In the genomic region with DNA sequence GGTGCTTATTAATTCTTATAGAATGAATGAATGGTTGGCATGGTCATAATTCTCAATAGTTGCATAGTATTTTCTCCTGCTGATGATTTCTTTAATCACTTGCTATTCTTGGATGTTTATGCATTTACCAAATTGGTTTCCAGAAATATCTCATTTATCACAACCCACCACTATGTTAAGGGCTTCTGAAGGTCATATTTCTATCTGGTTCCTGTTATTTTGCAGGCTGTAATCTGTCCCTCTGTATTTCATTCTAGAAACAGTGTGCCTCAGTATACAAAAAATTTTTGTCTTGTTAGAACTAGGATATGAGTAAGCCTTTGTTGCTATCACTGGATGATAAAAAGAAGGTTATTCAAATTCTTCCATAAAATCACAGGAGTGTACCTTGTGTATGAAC, we compare ENCODE assay signal across 1 cellular context.
TF ChIP-seq lines count a peak whose summit lies in the region.

No MANE protein-coding gene starts in this region.

TF ChIP-seq in SK-N-SH, 30 proteins besides CTCF, POLR2A, EP300 and RAD21:
- TF ChIP-seq, protein P1, sequence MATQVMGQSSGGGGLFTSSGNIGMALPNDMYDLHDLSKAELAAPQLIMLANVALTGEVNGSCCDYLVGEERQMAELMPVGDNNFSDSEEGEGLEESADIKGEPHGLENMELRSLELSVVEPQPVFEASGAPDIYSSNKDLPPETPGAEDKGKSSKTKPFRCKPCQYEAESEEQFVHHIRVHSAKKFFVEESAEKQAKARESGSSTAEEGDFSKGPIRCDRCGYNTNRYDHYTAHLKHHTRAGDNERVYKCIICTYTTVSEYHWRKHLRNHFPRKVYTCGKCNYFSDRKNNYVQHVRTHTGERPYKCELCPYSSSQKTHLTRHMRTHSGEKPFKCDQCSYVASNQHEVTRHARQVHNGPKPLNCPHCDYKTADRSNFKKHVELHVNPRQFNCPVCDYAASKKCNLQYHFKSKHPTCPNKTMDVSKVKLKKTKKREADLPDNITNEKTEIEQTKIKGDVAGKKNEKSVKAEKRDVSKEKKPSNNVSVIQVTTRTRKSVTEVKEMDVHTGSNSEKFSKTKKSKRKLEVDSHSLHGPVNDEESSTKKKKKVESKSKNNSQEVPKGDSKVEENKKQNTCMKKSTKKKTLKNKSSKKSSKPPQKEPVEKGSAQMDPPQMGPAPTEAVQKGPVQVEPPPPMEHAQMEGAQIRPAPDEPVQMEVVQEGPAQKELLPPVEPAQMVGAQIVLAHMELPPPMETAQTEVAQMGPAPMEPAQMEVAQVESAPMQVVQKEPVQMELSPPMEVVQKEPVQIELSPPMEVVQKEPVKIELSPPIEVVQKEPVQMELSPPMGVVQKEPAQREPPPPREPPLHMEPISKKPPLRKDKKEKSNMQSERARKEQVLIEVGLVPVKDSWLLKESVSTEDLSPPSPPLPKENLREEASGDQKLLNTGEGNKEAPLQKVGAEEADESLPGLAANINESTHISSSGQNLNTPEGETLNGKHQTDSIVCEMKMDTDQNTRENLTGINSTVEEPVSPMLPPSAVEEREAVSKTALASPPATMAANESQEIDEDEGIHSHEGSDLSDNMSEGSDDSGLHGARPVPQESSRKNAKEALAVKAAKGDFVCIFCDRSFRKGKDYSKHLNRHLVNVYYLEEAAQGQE (IDR thresholded peaks at IDR 0.05; ENCODE audit: low read depth, low read length): no peak
- TF ChIP-seq TCF12 (IDR thresholded peaks at IDR 0.05): peak; percentile 24; the same call in 1 of the 2 replicates
TF ChIP-seq in SK-N-SH: peak in this region for 1.
